Comparison of ENCODE assay signal across 18 cellular contexts in genomic region chr9:18385676-18386075, GRCh38.
DNase-seq lines count a peak whose midpoint lies in the region; ATAC-seq, FAIRE-seq and TF ChIP-seq lines count a peak whose summit lies in the region.
"Had no signal": no experiment of that assay in that cellular context is flagged by ENCODE, and none has a peak within 500 bp of the region (broad histone marks: within the 10 kb centered on the region; RNA-seq: fewer than 3 reads in every experiment).

No MANE protein-coding gene starts in this region.

- TF ChIP-seq CTCF in foreskin fibroblast (IDR thresholded peaks at IDR 0.05; ENCODE audit: low read depth, low read length), result no peak
- TF ChIP-seq CTCF in CD8-positive, alpha-beta T cell (IDR thresholded peaks at IDR 0.05), result no peak

- H3K4me1 ChIP-seq in SJCRH30, result peaks cover 19% of the 10 kb centered on the region
- no peaks in the 10 kb centered on the region for H3K4me1 ChIP-seq in CD8-positive, alpha-beta T cell (ENCODE audit: insufficient read depth, low read length)

- H3K27ac ChIP-seq in SJCRH30, result peak overlapping the region; percentile 27
- H3K27ac ChIP-seq in CD8-positive, alpha-beta T cell (ENCODE audit: low read depth, low read length), result no peak overlapping the region
- H3K27ac ChIP-seq: C4-2B, KMS-11 had no signal

- no peaks in the 10 kb centered on the region for H3K27me3 ChIP-seq in SJCRH30
- no peaks in the 10 kb centered on the region for H3K27me3 ChIP-seq in CD8-positive, alpha-beta T cell (ENCODE audit: insufficient read depth, low read length)
- H3K27me3 ChIP-seq: MG63 had no signal

- no peaks in the 10 kb centered on the region for H3K4me1 Mint-ChIP-seq in CD8-positive, alpha-beta T cell (ENCODE audit: low read depth)
- H3K4me1 Mint-ChIP-seq: T-helper 17 cell had no signal

- DNase-seq in ELR (ENCODE audit: low read depth) (peak; percentile 18), SJCRH30 (no peak), foreskin fibroblast (peak; percentile 68 to 70), HTR-8/SVneo (ENCODE audit: insufficient read length, low spot score) (no peak), NCI-H2196 treated with DMSO at 0.1 percent for 48 hours (lab: John Stamatoyannopoulos, UW; ENCODE audit: unreplicated experiment) (no peak)
- no peak for DNase-seq in CD8-positive, alpha-beta T cell
- no peak for DNase-seq in activated naive CD4-positive, alpha-beta T cell treated with anti-CD3 and anti-CD28 coated beads, Interleukin-2, amount 50 U/mL, for 72 hours (ENCODE audit: low spot score in 2 of 2)
- DNase-seq: MG63, NCI-H1105, NCI-H1694, NCI-H226, NCI-H526, SIG-M5, T-helper 17 cell had no signal

- FAIRE-seq in HTR-8/SVneo (lab: Jason Lieb, UNC), result no peak
- FAIRE-seq: HepG2 had no signal

- no peaks in the 10 kb centered on the region for H3K36me3 ChIP-seq in SJCRH30
- no peaks in the 10 kb centered on the region for H3K36me3 ChIP-seq in CD8-positive, alpha-beta T cell (ENCODE audit: insufficient read depth, low read length)
- H3K36me3 ChIP-seq: MG63 had no signal

- H3K36me3 Mint-ChIP-seq in CD8-positive, alpha-beta T cell, result no peaks in the 10 kb centered on the region
- H3K36me3 Mint-ChIP-seq in activated naive CD4-positive, alpha-beta T cell treated with anti-CD3 and anti-CD28 coated beads, Interleukin-2, amount 50 U/mL, for 72 hours, result no peaks in the 10 kb centered on the region

- no peak overlapping the region for H3K4me3 Mint-ChIP-seq in CD8-positive, alpha-beta T cell
- H3K4me3 Mint-ChIP-seq: GM23338, T-helper 17 cell had no signal

- H3K4me3 ChIP-seq in SJCRH30 (no peak overlapping the region), foreskin fibroblast (ENCODE audit: low read depth in 1 of 2, low read length in 2 of 2) (no peak overlapping the region)
- no peak overlapping the region for H3K4me3 ChIP-seq in CD8-positive, alpha-beta T cell (ENCODE audit: low read depth, low read length)
- H3K4me3 ChIP-seq: GM23338, MG63 had no signal

- CTCF ChIA-PET in CD8-positive, alpha-beta T cell (lab: Charles Lee), result no interaction called here

- ATAC-seq in CD8-positive, alpha-beta T cell, result no peak
- ATAC-seq in activated naive CD4-positive, alpha-beta T cell treated with anti-CD3 and anti-CD28 coated beads, Interleukin-2, amount 50 U/mL, for 72 hours, result no peak
- ATAC-seq: GM23338, HepG2, T-helper 17 cell had no signal

- H3K9me3 Mint-ChIP-seq in CD8-positive, alpha-beta T cell, result no peaks in the 10 kb centered on the region
- peaks cover 0 to 4% of the 10 kb centered on the region in 2 donors for H3K9me3 Mint-ChIP-seq in activated naive CD4-positive, alpha-beta T cell treated with anti-CD3 and anti-CD28 coated beads, Interleukin-2, amount 50 U/mL, for 72 hours
- H3K9me3 Mint-ChIP-seq: GM23338 had no signal

- intact Hi-C loops in CD8-positive, alpha-beta T cell (cut with DNase I, micrococcal nuclease), result no loop called here

- no peaks in the 10 kb centered on the region for H3K9me3 ChIP-seq in SJCRH30 (replicated peaks)
- H3K9me3 ChIP-seq in CD8-positive, alpha-beta T cell (ENCODE audit: low read length), result no peaks in the 10 kb centered on the region
- H3K9me3 ChIP-seq: MG63 had no signal

- no peaks in the 10 kb centered on the region for H3K27me3 Mint-ChIP-seq in CD8-positive, alpha-beta T cell (ENCODE audit: low read depth)

- H3K27ac Mint-ChIP-seq in CD8-positive, alpha-beta T cell, result no peak overlapping the region
- no peak overlapping the region for H3K27ac Mint-ChIP-seq in activated naive CD4-positive, alpha-beta T cell treated with anti-CD3 and anti-CD28 coated beads, Interleukin-2, amount 50 U/mL, for 72 hours
- H3K27ac Mint-ChIP-seq: GM23338, T-helper 17 cell had no signal

- POLR2A ChIA-PET in CD8-positive, alpha-beta T cell (lab: Charles Lee), result no interaction called here

Comparison
In these comparisons a context has a peak if more than half of its experiments do, and no peak if none do; other contexts are left out.
1. DNase-seq: peak in ELR (single experiment) and foreskin fibroblast (2 of 2); none in SJCRH30 (0 of 2), HTR-8/SVneo (single experiment), CD8-positive, alpha-beta T cell (0 of 7), NCI-H2196 treated with DMSO at 0.1 percent for 48 hours (single experiment) and activated naive CD4-positive, alpha-beta T cell treated with anti-CD3 and anti-CD28 coated beads, Interleukin-2, amount 50 U/mL, for 72 hours (0 of 2).